1 cellular context compared by ENCODE assay signal in the genomic region with DNA sequence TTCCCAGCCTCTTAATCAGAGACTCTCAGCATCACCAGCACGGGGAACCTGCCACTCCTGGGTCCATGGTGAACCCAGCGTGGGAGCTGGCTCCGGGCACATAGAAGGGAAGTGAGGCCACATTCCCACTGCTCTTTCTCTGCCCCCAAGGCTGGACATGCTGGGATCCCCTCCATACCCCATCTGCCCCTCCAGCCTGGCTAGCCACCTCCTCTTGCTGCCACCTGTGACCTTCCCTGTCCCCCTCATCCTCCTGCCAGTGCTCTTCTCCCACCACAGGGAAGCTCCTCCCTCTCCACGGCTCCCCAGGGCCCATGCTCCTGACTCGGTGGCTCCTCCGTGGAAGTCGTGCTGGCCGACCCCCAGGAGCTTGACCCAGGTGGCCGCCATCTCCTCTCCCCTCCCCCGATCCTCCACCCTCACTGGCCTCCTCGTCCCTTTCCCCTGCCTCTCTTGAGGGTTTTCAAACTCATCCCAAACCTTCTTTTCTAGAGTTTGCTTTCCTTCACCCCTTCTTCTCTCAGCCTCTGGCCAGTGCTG.
TF ChIP-seq lines count a peak whose summit lies in the region.

No MANE protein-coding gene starts in this region.

TF ChIP-seq in H1, 55 proteins besides CTCF, POLR2A, EP300 and RAD21:
- TF ChIP-seq KDM1A (IDR thresholded peaks at IDR 0.05; ENCODE audit: borderline replicate concordance, low read length): no peak
- TF ChIP-seq TBP (IDR thresholded peaks at IDR 0.05; ENCODE audit: low read depth, low read length): no peak
- TF ChIP-seq CHD2 (IDR thresholded peaks at IDR 0.05; ENCODE audit: low read length): no peak
- no peak for TF ChIP-seq NANOG (IDR thresholded peaks at IDR 0.05; ENCODE audit: insufficient read depth, low read depth, low read length, poor library complexity, severe bottlenecking)
- no peak for TF ChIP-seq CEBPB (IDR thresholded peaks at IDR 0.05; ENCODE audit: low read depth, low read length)
